In genomic region chr20:32167552-32167951, GRCh38 we compare ENCODE assay signal across 18 cellular contexts. TPM values are rescaled to one million over a fixed set of nuclear protein-coding genes. Genes with fewer than 3 reads are reported as not detected.
A peak's percentile ranks its signal among the peaks of the same experiment; 100 is the strongest.
DNase-seq lines count a peak whose midpoint lies in the region; ATAC-seq and TF ChIP-seq lines count a peak whose summit lies in the region.
"Had no signal": no experiment of that assay in that cellular context is flagged by ENCODE, and none has a peak within 500 bp of the region (broad histone marks: within the 10 kb centered on the region; RNA-seq: fewer than 3 reads in every experiment).

No MANE protein-coding gene starts in this region.

- H3K27me3 ChIP-seq in cardiac muscle cell = no peaks in the 10 kb centered on the region
- H3K27me3 ChIP-seq: BLaER1 had no signal

- peak overlapping the region; percentile 39 for H3K27ac ChIP-seq in cardiac muscle cell
- no peak overlapping the region for H3K27ac ChIP-seq in coronary artery
- H3K27ac ChIP-seq: BLaER1, GM23248 had no signal

- ATAC-seq in Right ventricle myocardium inferior (no peak), GM21723 (IDR thresholded peaks at IDR 0.05; ENCODE audit: unreplicated experiment) (no peak), omental fat pad (ENCODE audit: low FRiP score) (no peak), HG03571 (IDR thresholded peaks at IDR 0.05; ENCODE audit: unreplicated experiment) (no peak)
- ATAC-seq: CD8-positive, alpha-beta T cell; Panc1 had no signal

- H3K4me1 ChIP-seq in cardiac muscle cell (ENCODE audit: low read depth) = peaks cover 10% of the 10 kb centered on the region
- H3K4me1 ChIP-seq: BLaER1 had no signal

- intact Hi-C loops in Right ventricle myocardium inferior (cut with DNase I) = no loop called here
- intact Hi-C loops in posterior vena cava (cut with DNase I) = no loop called here

- H3K4me3 ChIP-seq in cardiac muscle cell (no peak overlapping the region), coronary artery (no peak overlapping the region)
- H3K4me3 ChIP-seq: BLaER1, GM23248, K562 had no signal

- DNase-seq in cardiac muscle cell (ENCODE audit: low read depth in 1 of 2, low spot score in 1 of 2) = no peak
- DNase-seq in Right ventricle myocardium inferior (ENCODE audit: missing footprints) = no peak
- peak; percentile 38 for DNase-seq in coronary artery (ENCODE audit: low spot score)
- DNase-seq in posterior vena cava (ENCODE audit: low spot score) = peak; percentile 25
- DNase-seq in omental fat pad (ENCODE audit: low spot score) = no peak
- DNase-seq: CD8-positive, alpha-beta T cell; DMS53; GM23248; NCI-H1105; NCI-H2081; NCI-H2171 treated with DMSO at 0.1 percent for 48 hours; NCI-H446; NCI-H526 treated with DMSO at 0.1 percent for 48 hours had no signal

- no peaks in the 10 kb centered on the region for H3K9me3 ChIP-seq in cardiac muscle cell (ENCODE audit: low read depth)
- H3K9me3 ChIP-seq: BLaER1 had no signal

- TF ChIP-seq CTCF in cardiac muscle cell (IDR thresholded peaks at IDR 0.05; ENCODE audit: low read depth, low read length) (no peak), coronary artery (IDR thresholded peaks at IDR 0.05) (no peak), omental fat pad (IDR thresholded peaks at IDR 0.05) (no peak)

- H3K36me3 ChIP-seq in cardiac muscle cell = peaks cover 12% of the 10 kb centered on the region

RNA-seq across cellular contexts. Expression of gene PLAGL2, which starts 40.0 kb away (rescaled TPM):
- total RNA-seq in cardiac muscle cell = 17.7 and 29.8 TPM in 2 replicates
- 18.3 and 29.3 TPM in 2 replicates for polyA plus RNA-seq in cardiac muscle cell
- total RNA-seq in Right ventricle myocardium inferior = 6.0 TPM
- total RNA-seq in posterior vena cava = 1 to 10 TPM; 4.8 to 5.6 TPM
- 10 to 100 TPM in 2 of 4 donors, 1 to 10 TPM in 2; 4.1 to 12.5 (median 8.1) TPM for total RNA-seq in omental fat pad

RNA-seq across cellular contexts. Expression of gene POFUT1, which starts 40.1 kb away (rescaled TPM):
- 26.2 and 31.4 TPM in 2 replicates for total RNA-seq in cardiac muscle cell
- polyA plus RNA-seq in cardiac muscle cell = 21.2 and 25.1 TPM in 2 replicates
- 24.5 TPM for total RNA-seq in Right ventricle myocardium inferior
- 10 to 100 TPM; 34.6 to 36.4 TPM for total RNA-seq in posterior vena cava
- 10 to 100 TPM; 23.1 to 38.0 (median 27.8) TPM for total RNA-seq in omental fat pad

RNA-seq across cellular contexts. Expression of gene TM9SF4, which starts 58.0 kb away (rescaled TPM):
- total RNA-seq in cardiac muscle cell (38.9 and 52.5 TPM in 2 replicates), Right ventricle myocardium inferior (25.3 TPM), posterior vena cava (10 to 100 TPM; 29.4 to 30.0 TPM), omental fat pad (10 to 100 TPM; 23.3 to 32.3 (median 31.5) TPM)
- 54.6 and 71.3 TPM in 2 replicates for polyA plus RNA-seq in cardiac muscle cell

Comparison
In these comparisons a context has a peak if more than half of its experiments do, and no peak if none do; other contexts are left out.
1. DNase-seq: peak in coronary artery (single experiment) and posterior vena cava (single experiment); none in cardiac muscle cell (0 of 2), Right ventricle myocardium inferior (single experiment) and omental fat pad (single experiment).